In genomic region chr11:6612816-6613136, GRCh38 we compare ENCODE assay signal across 1 cellular context.
TF ChIP-seq lines count a peak whose summit lies in the region.

No MANE protein-coding gene starts in this region.

TF ChIP-seq in H1, 55 proteins besides CTCF, POLR2A, EP300 and RAD21:
- TF ChIP-seq POLR2AphosphoS5 (IDR thresholded peaks at IDR 0.05; ENCODE audit: low read depth, low read length) (peak; percentile 49; the same call in 1 of the 2 replicates), NANOG (IDR thresholded peaks at IDR 0.05; ENCODE audit: insufficient read depth, low read depth, low read length, poor library complexity, severe bottlenecking) (no peak), CREB1 (IDR thresholded peaks at IDR 0.05) (peak; percentile 62; the same call in 1 of the 2 replicates), ATF3 (IDR thresholded peaks at IDR 0.05; ENCODE audit: insufficient read depth, low read depth, low read length) (no peak), SIN3A (conservative IDR thresholded peaks at IDR 0.05 in 1 of 2, IDR thresholded peaks at IDR 0.05 in 1 of 2; ENCODE audit: low read depth in 1 of 2, low read length in 2 of 2) (peak in 1 of 2 experiments; percentile 64; a peak in 1 of 4 replicates)
TF ChIP-seq in H1: peak in this region for 3.
